8 cellular contexts compared by ENCODE assay signal in the genomic region with DNA sequence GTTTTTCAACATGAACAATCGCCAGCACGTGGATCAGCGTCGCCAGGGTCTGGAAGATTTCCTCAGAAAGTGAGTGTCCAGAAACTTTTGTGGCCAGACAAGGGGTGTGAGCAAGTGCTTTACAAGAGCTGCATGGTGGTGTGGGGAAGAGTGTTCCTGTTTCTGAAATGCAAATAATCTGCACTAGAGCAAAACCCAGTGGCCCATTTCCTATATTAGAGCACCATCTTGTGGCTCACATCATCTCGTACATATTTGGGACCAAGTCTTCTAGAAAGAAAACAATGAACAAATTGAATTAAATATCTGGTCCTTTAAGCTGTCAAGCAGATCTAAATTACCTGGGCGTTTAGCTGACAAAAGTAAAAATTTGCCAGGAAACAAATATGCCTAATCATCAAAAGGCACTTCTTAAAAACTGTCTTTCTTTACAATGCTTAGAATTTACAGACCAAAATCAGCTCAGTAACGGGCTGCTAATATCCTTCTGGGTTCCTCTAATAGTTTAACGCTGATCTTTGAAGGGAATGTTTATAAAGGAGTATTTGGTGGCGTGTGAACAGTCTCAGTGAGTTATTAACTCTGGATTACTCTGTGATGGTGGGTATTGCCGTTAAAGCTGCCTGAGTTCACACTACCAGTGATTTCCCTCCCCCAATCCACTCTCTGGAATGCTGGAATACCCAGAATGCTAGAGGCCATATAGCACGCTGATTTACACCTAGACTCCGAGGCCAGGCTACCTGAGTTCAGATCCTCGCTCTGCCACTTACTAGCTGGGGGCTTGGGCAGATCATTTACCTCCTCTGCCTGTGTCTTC.
DNase-seq lines count a peak whose midpoint lies in the region; ATAC-seq and TF ChIP-seq lines count a peak whose summit lies in the region.

No MANE protein-coding gene starts in this region.

- ATAC-seq in GM19372 (IDR thresholded peaks at IDR 0.05; ENCODE audit: low read depth, unreplicated experiment) (peak; percentile 89), HG03442 (IDR thresholded peaks at IDR 0.05; ENCODE audit: unreplicated experiment) (peak; percentile 75), thoracic aorta (ENCODE audit: insufficient number of reproducible peaks, low FRiP score, low read depth) (no peak)

- no peak overlapping the region for H2BK120ac ChIP-seq in mesendoderm (ENCODE audit: low read depth, low read length)

- H3K27ac ChIP-seq in mesendoderm (ENCODE audit: low read depth, low read length) (no peak overlapping the region), thoracic aorta (no peak overlapping the region)

- no CpG with 5 or more reads among the region's 13 CpGs for WGBS in mesendoderm (ENCODE audit: extremely low coverage, insufficient coverage, low lambda C conversion rate)

- H3K4ac ChIP-seq in mesendoderm (ENCODE audit: low read depth, low read length) = no peak overlapping the region

- H3K9ac ChIP-seq in mesendoderm (ENCODE audit: low read length) = no peak overlapping the region

- H3K27me3 ChIP-seq in mesendoderm (ENCODE audit: insufficient read depth, low read length, poor library complexity) (no peaks in the 10 kb centered on the region), thoracic aorta (replicated peaks; ENCODE audit: insufficient read depth) (no peaks in the 10 kb centered on the region)

- no peak overlapping the region for H3K4me3 ChIP-seq in mesendoderm (ENCODE audit: low read length)
- H3K4me3 ChIP-seq in thoracic aorta = no peak overlapping the region

- no peak overlapping the region for H2BK15ac ChIP-seq in mesendoderm (replicated peaks; ENCODE audit: low read depth)

- no peak overlapping the region for H3K4me2 ChIP-seq in mesendoderm (ENCODE audit: low read length)

- no peaks in the 10 kb centered on the region for H3K9me3 ChIP-seq in thoracic aorta

- no peak overlapping the region for H3K18ac ChIP-seq in mesendoderm (ENCODE audit: low read length)

- no peaks in the 10 kb centered on the region for H3K79me2 ChIP-seq in mesendoderm (ENCODE audit: control insufficient read depth, insufficient read depth, low read length)

- H3K36me3 ChIP-seq in mesendoderm (ENCODE audit: control insufficient read depth, insufficient read depth, low read length) = no peaks in the 10 kb centered on the region
- no peaks in the 10 kb centered on the region for H3K36me3 ChIP-seq in thoracic aorta

- no peak overlapping the region for H3K23ac ChIP-seq in mesendoderm (ENCODE audit: low read length)

- TF ChIP-seq CTCF in thoracic aorta (IDR thresholded peaks at IDR 0.05) = peak; percentile 66

- H2BK5ac ChIP-seq in mesendoderm (ENCODE audit: low read length) = no peak overlapping the region

- H4K8ac ChIP-seq in mesendoderm (ENCODE audit: low read depth, low read length) = no peak overlapping the region

- H3K56ac ChIP-seq in mesendoderm (ENCODE audit: low read length) = no peak overlapping the region

- DNase-seq in COR-L47 (lab: John Stamatoyannopoulos, UW) (peak; percentile 72), NCI-H510A (lab: John Stamatoyannopoulos, UW) (peak; percentile 49), mesendoderm (peak; percentile 73), thoracic aorta (ENCODE audit: low spot score) (no peak)
- DNase-seq in activated CD4-positive, alpha-beta T cell treated with anti-CD3 and anti-CD28 coated beads for 4 hours = peak; percentile 34 to 62
- peak; percentile 11 for DNase-seq in effector CD8-positive, alpha-beta T cell (lab: John Stamatoyannopoulos, UW)

- no peaks in the 10 kb centered on the region for H3K79me1 ChIP-seq in mesendoderm (ENCODE audit: low read length)

- H4K5ac ChIP-seq in mesendoderm (ENCODE audit: low read length) = no peak overlapping the region

- no peak overlapping the region for H2AK5ac ChIP-seq in mesendoderm (ENCODE audit: low read length)

- H3K4me1 ChIP-seq in mesendoderm (ENCODE audit: control insufficient read depth, low read depth, low read length) (no peaks in the 10 kb centered on the region), thoracic aorta (ENCODE audit: control insufficient read depth in 1 of 2, low read depth in 2 of 2) (no peaks in the 10 kb centered on the region)
